In genomic region chr5:123785160-123786001, GRCh38 we compare ENCODE assay signal across 8 cellular contexts.
DNase-seq lines count a peak whose midpoint lies in the region; ATAC-seq and TF ChIP-seq lines count a peak whose summit lies in the region.
"Had no signal": no experiment of that assay in that cellular context is flagged by ENCODE, and none has a peak within 500 bp of the region (broad histone marks: within the 10 kb centered on the region; RNA-seq: fewer than 3 reads in every experiment).

No MANE protein-coding gene starts in this region.

- no peaks in the 10 kb centered on the region for H3K4me1 ChIP-seq in upper lobe of right lung

- no peaks in the 10 kb centered on the region for H3K27me3 ChIP-seq in upper lobe of right lung
- H3K27me3 ChIP-seq: neutrophil had no signal

- TF ChIP-seq CTCF in LNCaP clone FGC (IDR thresholded peaks at IDR 0.05; ENCODE audit: control insufficient read depth, extremely low read depth, insufficient read depth) (no peak), fibroblast of the aortic adventitia (IDR thresholded peaks at IDR 0.05; ENCODE audit: insufficient read depth, low read length) (no peak), upper lobe of right lung (IDR thresholded peaks at IDR 0.05) (no peak)

- no peak overlapping the region for H3K4me3 ChIP-seq in LNCaP clone FGC (ENCODE audit: low read depth, low read length)
- H3K4me3 ChIP-seq in fibroblast of the aortic adventitia (ENCODE audit: low read depth, low read length), result peak overlapping the region; percentile 26
- H3K4me3 ChIP-seq in upper lobe of right lung, result no peak overlapping the region

- intact Hi-C loops in upper lobe of right lung (cut with DNase I), result no loop called here

- no peak for ATAC-seq in GM19455 (IDR thresholded peaks at IDR 0.05; ENCODE audit: unreplicated experiment)
- ATAC-seq in upper lobe of right lung, result no peak

- no peak overlapping the region for H3K27ac ChIP-seq in upper lobe of right lung
- H3K27ac ChIP-seq: neutrophil had no signal

- peak; percentile 64 for DNase-seq in LNCaP clone FGC (ENCODE audit: low read depth)
- peak; percentile 29 for DNase-seq in RPMI7951 (ENCODE audit: low read depth)
- DNase-seq in fibroblast of the aortic adventitia (ENCODE audit: low read depth), result peak; percentile 63
- peak; percentile 10 for DNase-seq in stromal cell of bone marrow (ENCODE audit: low read depth)
- DNase-seq in activated naive CD4-positive, alpha-beta T cell treated with anti-CD3 and anti-CD28 coated beads, Interleukin-2, amount 50 U/mL, for 16 hours, result no peak
- DNase-seq in upper lobe of right lung, result no peak

- peaks cover 7% of the 10 kb centered on the region for H3K9me3 ChIP-seq in upper lobe of right lung
- H3K9me3 ChIP-seq: neutrophil had no signal

- H3K36me3 ChIP-seq in upper lobe of right lung, result no peaks in the 10 kb centered on the region
- H3K36me3 ChIP-seq: neutrophil had no signal

Comparison
In these comparisons a context has a peak if more than half of its experiments do, and no peak if none do; other contexts are left out.
1. DNase-seq: peak in LNCaP clone FGC (single experiment), RPMI7951 (single experiment), fibroblast of the aortic adventitia (single experiment) and stromal cell of bone marrow (single experiment); none in activated naive CD4-positive, alpha-beta T cell treated with anti-CD3 and anti-CD28 coated beads, Interleukin-2, amount 50 U/mL, for 16 hours (single experiment) and upper lobe of right lung (single experiment).